Comparison of ENCODE assay signal across 40 cellular contexts in genomic region chr6:45981046-45981445, GRCh38. TPM values are rescaled to one million over a fixed set of nuclear protein-coding genes. Genes with fewer than 3 reads are reported as not detected.
"Had no signal": no experiment of that assay in that cellular context is flagged by ENCODE, and none has a peak within 500 bp of the region (broad histone marks: within the 10 kb centered on the region; RNA-seq: fewer than 3 reads in every experiment).

No MANE protein-coding gene starts in this region.

- H3K9me3 ChIP-seq: adrenal gland, ascending aorta, body of pancreas, breast epithelium had no signal

- H3K4me1 Mint-ChIP-seq: activated naive CD4-positive, alpha-beta T cell treated with anti-CD3 and anti-CD28 coated beads, Interleukin-2, amount 10 ng/mL, durations not matched to agents 7 days and 5 days; activated naive CD4-positive, alpha-beta T cell treated with anti-CD3 and anti-CD28 coated beads, Interleukin-2, amount 50 U/mL, for 24 hours; activated naive CD8-positive, alpha-beta T cell treated with anti-CD3 and anti-CD28 coated beads for 36 hours; activated naive CD8-positive, alpha-beta T cell treated with anti-CD3 and anti-CD28 coated beads, Interleukin-2, amount 50 U/mL, for 24 hours; brain had no signal

- H3K27me3 Mint-ChIP-seq: activated naive CD4-positive, alpha-beta T cell treated with anti-CD3 and anti-CD28 coated beads, Interleukin-2, amount 50 U/mL, for 24 hours; activated naive CD8-positive, alpha-beta T cell; activated naive CD8-positive, alpha-beta T cell treated with anti-CD3 and anti-CD28 coated beads for 36 hours; activated T-cell treated with anti-CD3 and anti-CD28 coated beads, Interleukin-2, amount 50 U/mL, for 24 hours; activated T-helper 17 cell treated with anti-CD3 and anti-CD28 coated beads, Interleukin-2, amount 50 U/mL, for 72 hours; central memory CD8-positive, alpha-beta T cell had no signal

- H3K4me3 ChIP-seq: adrenal gland, ascending aorta, body of pancreas, breast epithelium, cardiac muscle cell had no signal

- H3K4me3 Mint-ChIP-seq: activated naive CD4-positive, alpha-beta T cell treated with anti-CD3 and anti-CD28 coated beads for 36 hours; activated naive CD4-positive, alpha-beta T cell treated with anti-CD3 and anti-CD28 coated beads, Interleukin-2, amount 10 ng/mL, durations not matched to agents 7 days and 5 days; activated naive CD4-positive, alpha-beta T cell treated with anti-CD3 and anti-CD28 coated beads, Interleukin-2, amount 50 U/mL, for 24 hours; activated naive CD8-positive, alpha-beta T cell; activated naive CD8-positive, alpha-beta T cell treated with anti-CD3 and anti-CD28 coated beads for 36 hours; activated naive CD8-positive, alpha-beta T cell treated with anti-CD3 and anti-CD28 coated beads, Interleukin-2, amount 10 ng/mL, durations not matched to agents 7 days and 5 days; activated naive CD8-positive, alpha-beta T cell treated with anti-CD3 and anti-CD28 coated beads, Interleukin-2, amount 50 U/mL, for 24 hours; activated T-cell treated with anti-CD3 and anti-CD28 coated beads, Interleukin-2, amount 50 U/mL, for 24 hours; activated T-cell treated with anti-CD3 and anti-CD28 coated beads, Interleukin-2, amount 50 U/mL, for 4 hours; activated T-cell treated with anti-CD3 and anti-CD28 coated beads, Interleukin-2, amount 50 U/mL, for 72 hours; activated T-helper 1 cell treated with anti-CD3 and anti-CD28 coated beads, Interleukin-12 subunit alpha, Interleukin-12 subunit beta, Interleukin-2, Interleukin-4 antibody, amounts not matched to agents 30 ng/mL and 10 ng/mL and 1 ng/mL, durations not matched to agents 14 hours and 24 hours and 36 hours; activated T-helper 17 cell treated with anti-CD3 and anti-CD28 coated beads, Interleukin-2, amount 50 U/mL, for 72 hours; brain; central memory CD8-positive, alpha-beta T cell had no signal

- H3K27me3 ChIP-seq: adrenal gland, ascending aorta, body of pancreas, brain microvascular endothelial cell, breast epithelium, cardiac muscle cell had no signal

- H3K36me3 ChIP-seq: adrenal gland, ascending aorta, brain microvascular endothelial cell, breast epithelium, cardiac muscle cell had no signal

- H3K4me1 ChIP-seq: adrenal gland, ascending aorta, body of pancreas, breast epithelium had no signal

- H3K27ac Mint-ChIP-seq: activated naive CD4-positive, alpha-beta T cell treated with anti-CD3 and anti-CD28 coated beads for 36 hours; activated naive CD4-positive, alpha-beta T cell treated with anti-CD3 and anti-CD28 coated beads, Interleukin-2, amount 10 ng/mL, durations not matched to agents 7 days and 5 days; activated naive CD4-positive, alpha-beta T cell treated with anti-CD3 and anti-CD28 coated beads, Interleukin-2, amount 50 U/mL, for 24 hours; activated naive CD4-positive, alpha-beta T cell treated with anti-CD3 and anti-CD28 coated beads, Interleukin-2, amount 50 U/mL, for 72 hours; activated naive CD8-positive, alpha-beta T cell; activated naive CD8-positive, alpha-beta T cell treated with anti-CD3 and anti-CD28 coated beads for 36 hours; activated naive CD8-positive, alpha-beta T cell treated with anti-CD3 and anti-CD28 coated beads, Interleukin-2, amount 10 ng/mL, durations not matched to agents 7 days and 5 days; activated naive CD8-positive, alpha-beta T cell treated with anti-CD3 and anti-CD28 coated beads, Interleukin-2, amount 50 U/mL, for 24 hours; activated T-cell treated with anti-CD3 and anti-CD28 coated beads, Interleukin-2, amount 50 U/mL, for 24 hours; activated T-cell treated with anti-CD3 and anti-CD28 coated beads, Interleukin-2, amount 50 U/mL, for 72 hours; activated T-helper 1 cell treated with anti-CD3 and anti-CD28 coated beads, Interleukin-12 subunit alpha, Interleukin-12 subunit beta, Interleukin-2, Interleukin-4 antibody, amounts not matched to agents 30 ng/mL and 10 ng/mL and 1 ng/mL, durations not matched to agents 14 hours and 24 hours and 36 hours; activated T-helper 17 cell treated with anti-CD3 and anti-CD28 coated beads, Interleukin-2, amount 50 U/mL, for 72 hours; activated T-helper 2 cell treated with anti-CD3 and anti-CD28 coated beads, Interferon-gamma antibody, Interleukin-2, Interleukin-4, amounts not matched to agents 10 μg/mL and 5 μg/mL and 100 μg/mL, durations not matched to agents 14 hours and 24 hours and 36 hours; brain had no signal

- H3K36me3 Mint-ChIP-seq: activated naive CD4-positive, alpha-beta T cell treated with anti-CD3 and anti-CD28 coated beads, Interleukin-2, amount 10 ng/mL, durations not matched to agents 7 days and 5 days; activated naive CD4-positive, alpha-beta T cell treated with anti-CD3 and anti-CD28 coated beads, Interleukin-2, amount 50 U/mL, for 72 hours; activated naive CD8-positive, alpha-beta T cell; activated naive CD8-positive, alpha-beta T cell treated with anti-CD3 and anti-CD28 coated beads for 36 hours; brain had no signal

- H3K9me3 Mint-ChIP-seq: activated naive CD4-positive, alpha-beta T cell treated with anti-CD3 and anti-CD28 coated beads, Interleukin-2, amount 10 ng/mL, durations not matched to agents 7 days and 5 days; activated naive CD4-positive, alpha-beta T cell treated with anti-CD3 and anti-CD28 coated beads, Interleukin-2, amount 50 U/mL, for 24 hours; activated naive CD8-positive, alpha-beta T cell treated with anti-CD3 and anti-CD28 coated beads for 36 hours; activated naive CD8-positive, alpha-beta T cell treated with anti-CD3 and anti-CD28 coated beads, Interleukin-2, amount 10 ng/mL, durations not matched to agents 7 days and 5 days; activated naive CD8-positive, alpha-beta T cell treated with anti-CD3 and anti-CD28 coated beads, Interleukin-2, amount 50 U/mL, for 24 hours; activated T-cell treated with anti-CD3 and anti-CD28 coated beads, Interleukin-2, amount 50 U/mL, for 4 hours; activated T-helper 1 cell treated with anti-CD3 and anti-CD28 coated beads, Interleukin-12 subunit alpha, Interleukin-12 subunit beta, Interleukin-2, Interleukin-4 antibody, amounts not matched to agents 30 ng/mL and 10 ng/mL and 1 ng/mL, durations not matched to agents 14 hours and 24 hours and 36 hours; activated T-helper 17 cell treated with anti-CD3 and anti-CD28 coated beads, Interleukin-2, amount 50 U/mL, for 72 hours; activated T-helper 2 cell treated with anti-CD3 and anti-CD28 coated beads, Interferon-gamma antibody, Interleukin-2, Interleukin-4, amounts not matched to agents 10 μg/mL and 5 μg/mL and 100 μg/mL, durations not matched to agents 14 hours and 24 hours and 36 hours; central memory CD8-positive, alpha-beta T cell had no signal

- ATAC-seq: activated naive CD4-positive, alpha-beta T cell treated with anti-CD3 and anti-CD28 coated beads, Interleukin-2, amount 50 U/mL, for 72 hours; activated naive CD8-positive, alpha-beta T cell treated with anti-CD3 and anti-CD28 coated beads, Interleukin-2, amount 50 U/mL, for 24 hours; activated T-cell treated with anti-CD3 and anti-CD28 coated beads, Interleukin-2, amount 50 U/mL, for 4 hours; activated T-cell treated with anti-CD3 and anti-CD28 coated beads, Interleukin-2, amount 50 U/mL, for 72 hours; activated T-helper 17 cell treated with anti-CD3 and anti-CD28 coated beads, Interleukin-2, amount 50 U/mL, for 72 hours; body of pancreas had no signal

- DNase-seq: activated effector memory CD4-positive, alpha-beta T cell treated with anti-CD3 and anti-CD28 coated beads, Interleukin-2, amount 50 U/mL, for 16 hours; activated effector memory CD4-positive, alpha-beta T cell treated with Interleukin-2 at 50 U/mL for 16 hours; activated gamma-delta T cell; activated gamma-delta T cell treated with Interleukin-2 at 50 U/mL for 16 hours; activated naive CD4-positive, alpha-beta T cell; activated naive CD4-positive, alpha-beta T cell treated with anti-CD3 and anti-CD28 coated beads for 36 hours; activated naive CD4-positive, alpha-beta T cell treated with anti-CD3 and anti-CD28 coated beads, Interleukin-2, amount 10 ng/mL, durations not matched to agents 7 days and 5 days; activated naive CD4-positive, alpha-beta T cell treated with anti-CD3 and anti-CD28 coated beads, Interleukin-2, amount 50 U/mL, for 16 hours; activated naive CD4-positive, alpha-beta T cell treated with Interleukin-2 at 50 U/mL for 16 hours; activated naive CD8-positive, alpha-beta T cell treated with anti-CD3 and anti-CD28 coated beads for 36 hours; activated naive CD8-positive, alpha-beta T cell treated with anti-CD3 and anti-CD28 coated beads, Interleukin-2, amount 10 ng/mL, durations not matched to agents 7 days and 5 days; activated naive CD8-positive, alpha-beta T cell treated with anti-CD3 and anti-CD28 coated beads, Interleukin-2, amount 50 U/mL, for 24 hours; activated T-cell treated with anti-CD3 and anti-CD28 coated beads for 4 hours; activated T-cell treated with anti-CD3 and anti-CD28 coated beads, Interleukin-2, amount 50 U/mL, for 1 hour; activated T-cell treated with anti-CD3 and anti-CD28 coated beads, Interleukin-2, amount 50 U/mL, for 24 hours; activated T-cell treated with anti-CD3 and anti-CD28 coated beads, Interleukin-2, amount 50 U/mL, for 4 hours; activated T-cell treated with anti-CD3 and anti-CD28 coated beads, Interleukin-2, amount 50 U/mL, for 48 hours; activated T-cell treated with anti-CD3 and anti-CD28 coated beads, Interleukin-2, amount 50 U/mL, for 72 hours; adrenal gland; amniotic stem cell; amygdala; anterior cingulate cortex; aorta; body of pancreas; brain microvascular endothelial cell; caudate nucleus; central memory CD4-positive, alpha-beta T cell; cerebellar nuclear complex had no signal

- H3K27ac ChIP-seq: adrenal gland, ascending aorta, body of pancreas, brain microvascular endothelial cell, breast epithelium, cardiac muscle cell had no signal

RNA-seq across cellular contexts. Expression of gene CLIC5, which starts 34.6 kb away (rescaled TPM):
- total RNA-seq: bronchial epithelial cell had no signal
